ENCODE assay signal across 1 cellular context in the genomic region with DNA sequence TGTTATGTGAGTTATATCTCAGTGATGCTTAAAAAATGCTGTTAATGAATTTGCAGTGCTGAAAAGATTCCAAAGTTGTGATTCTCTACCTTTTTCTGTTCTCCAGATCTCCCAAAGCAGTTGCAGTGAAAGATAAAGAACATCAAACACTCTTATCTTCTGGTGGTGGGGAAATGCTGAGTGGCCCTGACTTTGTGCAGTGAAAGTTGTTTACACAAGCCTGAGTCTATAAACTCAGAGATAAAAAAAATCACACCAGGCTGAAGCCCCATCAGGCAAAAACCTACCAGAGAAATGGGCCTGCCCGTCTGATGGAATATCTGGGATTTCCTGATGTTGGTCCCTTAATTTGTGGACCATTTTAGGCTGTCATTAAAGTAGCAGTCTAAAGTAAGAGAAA.
TF ChIP-seq lines count a peak whose summit lies in the region.

No MANE protein-coding gene starts in this region.

TF ChIP-seq in HepG2, 621 proteins besides CTCF, POLR2A, EP300 and RAD21 (continued from another document and continues in another):
- TF ChIP-seq, protein P1, sequence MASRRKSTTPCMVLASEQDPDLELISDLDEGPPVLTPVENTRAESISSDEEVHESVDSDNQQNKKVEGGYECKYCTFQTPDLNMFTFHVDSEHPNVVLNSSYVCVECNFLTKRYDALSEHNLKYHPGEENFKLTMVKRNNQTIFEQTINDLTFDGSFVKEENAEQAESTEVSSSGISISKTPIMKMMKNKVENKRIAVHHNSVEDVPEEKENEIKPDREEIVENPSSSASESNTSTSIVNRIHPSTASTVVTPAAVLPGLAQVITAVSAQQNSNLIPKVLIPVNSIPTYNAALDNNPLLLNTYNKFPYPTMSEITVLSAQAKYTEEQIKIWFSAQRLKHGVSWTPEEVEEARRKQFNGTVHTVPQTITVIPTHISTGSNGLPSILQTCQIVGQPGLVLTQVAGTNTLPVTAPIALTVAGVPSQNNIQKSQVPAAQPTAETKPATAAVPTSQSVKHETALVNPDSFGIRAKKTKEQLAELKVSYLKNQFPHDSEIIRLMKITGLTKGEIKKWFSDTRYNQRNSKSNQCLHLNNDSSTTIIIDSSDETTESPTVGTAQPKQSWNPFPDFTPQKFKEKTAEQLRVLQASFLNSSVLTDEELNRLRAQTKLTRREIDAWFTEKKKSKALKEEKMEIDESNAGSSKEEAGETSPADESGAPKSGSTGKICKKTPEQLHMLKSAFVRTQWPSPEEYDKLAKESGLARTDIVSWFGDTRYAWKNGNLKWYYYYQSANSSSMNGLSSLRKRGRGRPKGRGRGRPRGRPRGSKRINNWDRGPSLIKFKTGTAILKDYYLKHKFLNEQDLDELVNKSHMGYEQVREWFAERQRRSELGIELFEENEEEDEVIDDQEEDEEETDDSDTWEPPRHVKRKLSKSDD (CRISPR knock-in tag; IDR thresholded peaks at IDR 0.05; ENCODE audit: low read depth): no peak
- TF ChIP-seq SNAPC4 (CRISPR knock-in tag; IDR thresholded peaks at IDR 0.05): no peak
- no peak for TF ChIP-seq ZNF619 (CRISPR knock-in tag; IDR thresholded peaks at IDR 0.05)
- TF ChIP-seq NFE2L2 (IDR thresholded peaks at IDR 0.05; ENCODE audit: low read length): no peak
- TF ChIP-seq ZNF891 (CRISPR knock-in tag; IDR thresholded peaks at IDR 0.05): no peak
- TF ChIP-seq ZNF616 (CRISPR knock-in tag; IDR thresholded peaks at IDR 0.05; ENCODE audit: low read depth): no peak
- 0 out of 2 replicates have a peak, but pooled peaks have one; percentile 42 for TF ChIP-seq NR2C2 (CRISPR knock-in tag; IDR thresholded peaks at IDR 0.05; ENCODE audit: borderline replicate concordance)
- no peak for TF ChIP-seq ZNF737 (CRISPR knock-in tag; IDR thresholded peaks at IDR 0.05; ENCODE audit: borderline replicate concordance)
- no peak for TF ChIP-seq E2F5 (CRISPR knock-in tag; conservative IDR thresholded peaks at IDR 0.05)
- no peak for TF ChIP-seq ZNF382 (CRISPR knock-in tag; IDR thresholded peaks at IDR 0.05; ENCODE audit: borderline replicate concordance)
- TF ChIP-seq SMAD3 (CRISPR knock-in tag; IDR thresholded peaks at IDR 0.05): 0 out of 2 replicates have a peak, but pooled peaks have one; percentile 35
- TF ChIP-seq, protein P2, sequence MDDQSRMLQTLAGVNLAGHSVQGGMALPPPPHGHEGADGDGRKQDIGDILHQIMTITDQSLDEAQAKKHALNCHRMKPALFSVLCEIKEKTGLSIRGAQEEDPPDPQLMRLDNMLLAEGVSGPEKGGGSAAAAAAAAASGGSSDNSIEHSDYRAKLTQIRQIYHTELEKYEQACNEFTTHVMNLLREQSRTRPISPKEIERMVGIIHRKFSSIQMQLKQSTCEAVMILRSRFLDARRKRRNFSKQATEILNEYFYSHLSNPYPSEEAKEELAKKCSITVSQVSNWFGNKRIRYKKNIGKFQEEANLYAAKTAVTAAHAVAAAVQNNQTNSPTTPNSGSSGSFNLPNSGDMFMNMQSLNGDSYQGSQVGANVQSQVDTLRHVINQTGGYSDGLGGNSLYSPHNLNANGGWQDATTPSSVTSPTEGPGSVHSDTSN (CRISPR knock-in tag; IDR thresholded peaks at IDR 0.05; ENCODE audit: borderline replicate concordance): no peak
- no peak for TF ChIP-seq MATR3 (CRISPR knock-in tag; IDR thresholded peaks at IDR 0.05)
- no peak for TF ChIP-seq ELF4 (CRISPR knock-in tag; IDR thresholded peaks at IDR 0.05; ENCODE audit: borderline replicate concordance)
- TF ChIP-seq ONECUT2 (CRISPR knock-in tag; IDR thresholded peaks at IDR 0.05): no peak
- TF ChIP-seq NFIB (CRISPR knock-in tag; IDR thresholded peaks at IDR 0.05; ENCODE audit: borderline replicate concordance): no peak
- TF ChIP-seq ZNF607 (CRISPR knock-in tag; IDR thresholded peaks at IDR 0.05; ENCODE audit: borderline replicate concordance): no peak
- TF ChIP-seq ZBTB7B (CRISPR knock-in tag; IDR thresholded peaks at IDR 0.05): peak; percentile 73; the same call in 1 of the 2 replicates
- no peak for TF ChIP-seq ZNF280B (CRISPR knock-in tag; IDR thresholded peaks at IDR 0.05; ENCODE audit: borderline replicate concordance)
- TF ChIP-seq ZNF841 (CRISPR knock-in tag; IDR thresholded peaks at IDR 0.05; ENCODE audit: borderline replicate concordance): no peak
- no peak for TF ChIP-seq ZNF430 (CRISPR knock-in tag; IDR thresholded peaks at IDR 0.05)
- TF ChIP-seq IRX3 (CRISPR knock-in tag; IDR thresholded peaks at IDR 0.05; ENCODE audit: borderline replicate concordance, low read depth): no peak
- no peak for TF ChIP-seq PREB (CRISPR knock-in tag; IDR thresholded peaks at IDR 0.05)
- TF ChIP-seq ZFP36L2 (CRISPR knock-in tag; IDR thresholded peaks at IDR 0.05): no peak
- no peak; the same call in 1 of the 2 replicates for TF ChIP-seq TGIF2 (CRISPR knock-in tag; IDR thresholded peaks at IDR 0.05)
- TF ChIP-seq MIXL1 (CRISPR knock-in tag; IDR thresholded peaks at IDR 0.05): peak; percentile 48; the same call in 1 of the 2 replicates
- no peak for TF ChIP-seq KDM6A (CRISPR knock-in tag; IDR thresholded peaks at IDR 0.05; ENCODE audit: low read depth)
- no peak for TF ChIP-seq ZNF530 (CRISPR knock-in tag; IDR thresholded peaks at IDR 0.05; ENCODE audit: low read depth)
- peak; percentile 91 for TF ChIP-seq NCOA2 (CRISPR knock-in tag; IDR thresholded peaks at IDR 0.05)
- TF ChIP-seq ATF1 (CRISPR knock-in tag; IDR thresholded peaks at IDR 0.05): no peak
- no peak for TF ChIP-seq MBNL3 (CRISPR knock-in tag; conservative IDR thresholded peaks at IDR 0.05)
- TF ChIP-seq HOXD1 (CRISPR knock-in tag; IDR thresholded peaks at IDR 0.05): 0 out of 2 replicates have a peak, but pooled peaks have one; percentile 49
- no peak for TF ChIP-seq TCF12 (IDR thresholded peaks at IDR 0.05)
- TF ChIP-seq TCF12 (CRISPR knock-in tag; IDR thresholded peaks at IDR 0.05): no peak
- TF ChIP-seq, protein P3, sequence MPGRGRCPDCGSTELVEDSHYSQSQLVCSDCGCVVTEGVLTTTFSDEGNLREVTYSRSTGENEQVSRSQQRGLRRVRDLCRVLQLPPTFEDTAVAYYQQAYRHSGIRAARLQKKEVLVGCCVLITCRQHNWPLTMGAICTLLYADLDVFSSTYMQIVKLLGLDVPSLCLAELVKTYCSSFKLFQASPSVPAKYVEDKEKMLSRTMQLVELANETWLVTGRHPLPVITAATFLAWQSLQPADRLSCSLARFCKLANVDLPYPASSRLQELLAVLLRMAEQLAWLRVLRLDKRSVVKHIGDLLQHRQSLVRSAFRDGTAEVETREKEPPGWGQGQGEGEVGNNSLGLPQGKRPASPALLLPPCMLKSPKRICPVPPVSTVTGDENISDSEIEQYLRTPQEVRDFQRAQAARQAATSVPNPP (CRISPR knock-in tag; IDR thresholded peaks at IDR 0.05): no peak
- TF ChIP-seq PHF21A (CRISPR knock-in tag; IDR thresholded peaks at IDR 0.05): peak; percentile 66; the same call in 1 of the 2 replicates
- TF ChIP-seq, protein P4, sequence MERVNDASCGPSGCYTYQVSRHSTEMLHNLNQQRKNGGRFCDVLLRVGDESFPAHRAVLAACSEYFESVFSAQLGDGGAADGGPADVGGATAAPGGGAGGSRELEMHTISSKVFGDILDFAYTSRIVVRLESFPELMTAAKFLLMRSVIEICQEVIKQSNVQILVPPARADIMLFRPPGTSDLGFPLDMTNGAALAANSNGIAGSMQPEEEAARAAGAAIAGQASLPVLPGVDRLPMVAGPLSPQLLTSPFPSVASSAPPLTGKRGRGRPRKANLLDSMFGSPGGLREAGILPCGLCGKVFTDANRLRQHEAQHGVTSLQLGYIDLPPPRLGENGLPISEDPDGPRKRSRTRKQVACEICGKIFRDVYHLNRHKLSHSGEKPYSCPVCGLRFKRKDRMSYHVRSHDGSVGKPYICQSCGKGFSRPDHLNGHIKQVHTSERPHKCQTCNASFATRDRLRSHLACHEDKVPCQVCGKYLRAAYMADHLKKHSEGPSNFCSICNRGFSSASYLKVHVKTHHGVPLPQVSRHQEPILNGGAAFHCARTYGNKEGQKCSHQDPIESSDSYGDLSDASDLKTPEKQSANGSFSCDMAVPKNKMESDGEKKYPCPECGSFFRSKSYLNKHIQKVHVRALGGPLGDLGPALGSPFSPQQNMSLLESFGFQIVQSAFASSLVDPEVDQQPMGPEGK (CRISPR knock-in tag; IDR thresholded peaks at IDR 0.05): peak; percentile 63
- TF ChIP-seq KDM5B (CRISPR knock-in tag; IDR thresholded peaks at IDR 0.05; ENCODE audit: borderline replicate concordance): no peak
- TF ChIP-seq FOXP1 (IDR thresholded peaks at IDR 0.05): no peak
- peak; percentile 69 for TF ChIP-seq FOXP1 (CRISPR knock-in tag; IDR thresholded peaks at IDR 0.05)
- no peak for TF ChIP-seq SYNCRIP (IDR thresholded peaks at IDR 0.05; ENCODE audit: insufficient read depth, low read depth, low read length)
- no peak for TF ChIP-seq ZNF562 (CRISPR knock-in tag; IDR thresholded peaks at IDR 0.05; ENCODE audit: borderline replicate concordance)
- no peak for TF ChIP-seq NPAS2 (CRISPR knock-in tag; IDR thresholded peaks at IDR 0.05; ENCODE audit: borderline replicate concordance)
- no peak for TF ChIP-seq ZNF136 (CRISPR knock-in tag; IDR thresholded peaks at IDR 0.05; ENCODE audit: low read depth)
- TF ChIP-seq ESRRA (CRISPR knock-in tag; IDR thresholded peaks at IDR 0.05; ENCODE audit: low read depth): no peak
- no peak for TF ChIP-seq ISX (CRISPR knock-in tag; conservative IDR thresholded peaks at IDR 0.05)
- TF ChIP-seq CERS6 (CRISPR knock-in tag; IDR thresholded peaks at IDR 0.05): no peak
- TF ChIP-seq FOXO1 (CRISPR knock-in tag; IDR thresholded peaks at IDR 0.05): peak; percentile 65; the same call in 1 of the 2 replicates
- TF ChIP-seq PHF5A (CRISPR knock-in tag; IDR thresholded peaks at IDR 0.05; ENCODE audit: low read depth, unreplicated experiment): no peak
- TF ChIP-seq TCF7L2 (IDR thresholded peaks at IDR 0.05; ENCODE audit: low read depth, low read length): peak; percentile 69
- TF ChIP-seq ZNF431 (CRISPR knock-in tag; IDR thresholded peaks at IDR 0.05; ENCODE audit: borderline replicate concordance, low read depth): no peak
